In genomic region chr4:89404530-89404929, GRCh38 we compare ENCODE assay signal across 25 cellular contexts.
A peak's percentile ranks its signal among the peaks of the same experiment; 100 is the strongest.
DNase-seq lines count a peak whose midpoint lies in the region; ATAC-seq and TF ChIP-seq lines count a peak whose summit lies in the region.
"Had no signal": no experiment of that assay in that cellular context is flagged by ENCODE, and none has a peak within 500 bp of the region (broad histone marks: within the 10 kb centered on the region; RNA-seq: fewer than 3 reads in every experiment).

No MANE protein-coding gene starts in this region.

- peak; percentile 0 for DNase-seq in NCI-H146 (lab: John Stamatoyannopoulos, UW)
- no peak for DNase-seq in NCI-H146 treated with DMSO at 0.1 percent for 48 hours (lab: John Stamatoyannopoulos, UW; ENCODE audit: unreplicated experiment)
- DNase-seq in LNCaP clone FGC (ENCODE audit: low read depth): peak; percentile 63
- peak; percentile 1 for DNase-seq in fibroblast of villous mesenchyme (ENCODE audit: low read depth)
- DNase-seq in skeletal muscle cell (ENCODE audit: low read depth): peak; percentile 38
- no peak for DNase-seq in activated CD4-positive, alpha-beta T cell treated with anti-CD3 and anti-CD28 coated beads for 48 hours
- DNase-seq in PC-3: no peak
- no peak for DNase-seq in HCEC 1CT
- DNase-seq: ACHN; C1 segment of cervical spinal cord; CD8-positive, alpha-beta T cell; DND-41; H7; HFFc6; NCI-H1105; NCI-H1694 treated with DMSO at 0.1 percent for 48 hours; NCI-H510A; NCI-H82; OCI-M1 had no signal

- no peaks in the 10 kb centered on the region for H3K36me3 ChIP-seq in PC-3 (ENCODE audit: low read depth, low read length)
- H3K36me3 ChIP-seq: SJSA1 had no signal

- TF ChIP-seq CTCF in LNCaP clone FGC (IDR thresholded peaks at IDR 0.05; ENCODE audit: control insufficient read depth, extremely low read depth, insufficient read depth) (no peak), fibroblast of villous mesenchyme (IDR thresholded peaks at IDR 0.05; ENCODE audit: insufficient read depth, low read depth, low read length) (no peak), PC-3 (conservative IDR thresholded peaks at IDR 0.05; ENCODE audit: low read depth, low read length) (no peak)

- no TSS peak for BruUV-seq in PC-3 (replicated peaks; lab: Mats Ljungman, UMichigan)

- H3K9ac ChIP-seq in PC-3 (ENCODE audit: low read length): no peak overlapping the region

- no peaks in the 10 kb centered on the region for H3K9me3 ChIP-seq in PC-3 (ENCODE audit: low read length)
- H3K9me3 ChIP-seq: SJSA1 had no signal

- intact Hi-C loops in PC-3 (cut with micrococcal nuclease): no loop called here

- POLR2A ChIA-PET in PC-3 (lab: Charles Lee; ENCODE audit: unreplicated experiment): no interaction called here

- H3K4me3 ChIP-seq in LNCaP clone FGC (ENCODE audit: low read depth, low read length) (no peak overlapping the region), fibroblast of villous mesenchyme (ENCODE audit: low read depth, low read length) (no peak overlapping the region), skeletal muscle cell (ENCODE audit: low read depth, low read length) (no peak overlapping the region), PC-3 (ENCODE audit: low read length) (no peak overlapping the region)
- H3K4me3 ChIP-seq: GM12878, K562, SJSA1 had no signal

- H3K79me2 ChIP-seq in PC-3 (ENCODE audit: low read length): no peaks in the 10 kb centered on the region

- H4K20me1 ChIP-seq in PC-3 (ENCODE audit: low read length): no peaks in the 10 kb centered on the region

- peaks cover 10% of the 10 kb centered on the region; the same call in 1 of the 2 replicates for H3K27me3 ChIP-seq in PC-3 (ENCODE audit: low read length)
- H3K27me3 ChIP-seq: SJSA1 had no signal

- no peak overlapping the region for H3K4me2 ChIP-seq in PC-3 (ENCODE audit: low read length)

- no peak overlapping the region for H2AFZ ChIP-seq in PC-3 (ENCODE audit: low read length)

- no peaks in the 10 kb centered on the region for H3K4me1 ChIP-seq in PC-3 (ENCODE audit: insufficient read depth, low read length)
- H3K4me1 ChIP-seq: SJSA1 had no signal

- no peak overlapping the region for H3K27ac ChIP-seq in PC-3 (ENCODE audit: low read length)
- H3K27ac ChIP-seq: 22Rv1, SJSA1 had no signal

- CTCF ChIA-PET in PC-3 (lab: Charles Lee): no interaction called here

- H3K9me2 ChIP-seq in PC-3 (replicated peaks; ENCODE audit: low read length): no peaks in the 10 kb centered on the region

- ATAC-seq in PC-3: no peak
- ATAC-seq: CD8-positive, alpha-beta T cell; GM12878; HepG2; K562; Right ventricle myocardium inferior had no signal

- H3F3A ChIP-seq in PC-3 (ENCODE audit: low read length, unreplicated experiment): no peaks in the 10 kb centered on the region

Comparison
In these comparisons a context has a peak if more than half of its experiments do, and no peak if none do; other contexts are left out.
1. DNase-seq: peak in NCI-H146 (single experiment), LNCaP clone FGC (single experiment), fibroblast of villous mesenchyme (single experiment) and skeletal muscle cell (single experiment); none in NCI-H146 treated with DMSO at 0.1 percent for 48 hours (single experiment), activated CD4-positive, alpha-beta T cell treated with anti-CD3 and anti-CD28 coated beads for 48 hours (single experiment), PC-3 (single experiment) and HCEC 1CT (single experiment).